ENCODE assay signal across 13 cellular contexts in genomic region chr6:141265748-141266647, GRCh38.
DNase-seq lines count a peak whose midpoint lies in the region; ATAC-seq, FAIRE-seq and TF ChIP-seq lines count a peak whose summit lies in the region.
"Had no signal": no experiment of that assay in that cellular context is flagged by ENCODE, and none has a peak within 500 bp of the region (broad histone marks: within the 10 kb centered on the region; RNA-seq: fewer than 3 reads in every experiment).

No MANE protein-coding gene starts in this region.

- no peaks in the 10 kb centered on the region for H3K79me2 ChIP-seq in OCI-LY3 (ENCODE audit: low read length)

- peak overlapping the region; percentile 98 for H2AFZ ChIP-seq in OCI-LY3 (ENCODE audit: low read depth, low read length)

- no peaks in the 10 kb centered on the region for H4K20me1 ChIP-seq in OCI-LY3 (ENCODE audit: insufficient read depth, low read length)

- H3K4me1 Mint-ChIP-seq in osteocyte (ENCODE audit: unreplicated experiment) (peaks cover 25% of the 10 kb centered on the region), Caco-2 (ENCODE audit: low read depth, unreplicated experiment) (peaks cover 6% of the 10 kb centered on the region)

- in situ Hi-C loops in ACHN (cut with HindIII; ENCODE audit: low pct_ligation_motif_present, low pct_unique_long_range_greater_than_20kb, low sequenced_read_pairs) = no loop called here

- no peak for FAIRE-seq in urothelium cell line (lab: Jason Lieb, UNC)

- H3K9ac ChIP-seq in OCI-LY3 (ENCODE audit: low read length) = peak overlapping the region; percentile 56

- H3K27me3 Mint-ChIP-seq in osteocyte (ENCODE audit: unreplicated experiment) (no peaks in the 10 kb centered on the region), Caco-2 (ENCODE audit: insufficient read depth, unreplicated experiment) (no peaks in the 10 kb centered on the region)

- H3K9me3 ChIP-seq in OCI-LY3 (ENCODE audit: insufficient read depth, low read length) (no peaks in the 10 kb centered on the region), Caco-2 (no peaks in the 10 kb centered on the region)
- H3K9me3 ChIP-seq: spleen, thyroid gland had no signal

- peak overlapping the region; percentile 84 for H3K4me2 ChIP-seq in OCI-LY3 (ENCODE audit: low read length)

- no peaks in the 10 kb centered on the region for H3K27me3 ChIP-seq in OCI-LY3 (ENCODE audit: low read depth, low read length)
- no peaks in the 10 kb centered on the region for H3K27me3 ChIP-seq in dorsolateral prefrontal cortex
- H3K27me3 ChIP-seq in Caco-2 (replicated peaks; ENCODE audit: control insufficient read depth, insufficient read depth, low read length) = no peaks in the 10 kb centered on the region
- H3K27me3 ChIP-seq: spleen, thyroid gland had no signal

- no peak for ATAC-seq in HG03354 (IDR thresholded peaks at IDR 0.05; ENCODE audit: poor library complexity, severe bottlenecking, unreplicated experiment)

- H3K27ac Mint-ChIP-seq in osteocyte (ENCODE audit: unreplicated experiment) (peak overlapping the region; percentile 25), Caco-2 (ENCODE audit: unreplicated experiment) (no peak overlapping the region)

- intact Hi-C loops in dorsolateral prefrontal cortex (cut with DNase I) (no loop called here), Caco-2 (cut with micrococcal nuclease; ENCODE audit: unreplicated experiment) (no loop called here)

- POLR2A ChIA-PET in Caco-2 (lab: Charles Lee) = no interaction called here

- BruUV-seq in Caco-2 (replicated peaks; lab: Mats Ljungman, UMichigan) = no TSS peak

- DNase-seq in EH (ENCODE audit: low read depth) = peak; percentile 16
- DNase-seq in dorsolateral prefrontal cortex = no peak
- no peak for DNase-seq in osteocyte (ENCODE audit: extremely low spot score, unreplicated experiment)
- DNase-seq in Caco-2 = no peak
- DNase-seq in urothelium cell line (ENCODE audit: low spot score) = no peak
- no peak for DNase-seq in ACHN
- DNase-seq: activated CD8-positive, alpha-beta memory T cell treated with anti-CD3 and anti-CD28 coated beads, Interleukin-2, amount 50 U/mL, for 4 hours; DND-41; KG1; spleen; thyroid gland had no signal

- H3K9me3 Mint-ChIP-seq in osteocyte (ENCODE audit: unreplicated experiment) = peaks cover 13% of the 10 kb centered on the region
- H3K9me3 Mint-ChIP-seq in Caco-2 (ENCODE audit: unreplicated experiment) = no peaks in the 10 kb centered on the region

- peak overlapping the region; percentile 77 for H3K4me3 ChIP-seq in OCI-LY3 (ENCODE audit: low read length)
- peak overlapping the region in 53 of 59 donors; percentile 0 to 62 (median 28) for H3K4me3 ChIP-seq in dorsolateral prefrontal cortex
- H3K4me3 ChIP-seq in Caco-2 (ENCODE audit: low read depth, low read length) = no peak overlapping the region
- H3K4me3 ChIP-seq: thyroid gland had no signal

- TF ChIP-seq CTCF in OCI-LY3 (IDR thresholded peaks at IDR 0.05; ENCODE audit: low read depth, low read length) = no peak
- no peak for TF ChIP-seq CTCF in dorsolateral prefrontal cortex (IDR thresholded peaks at IDR 0.05 in 54 of 56, conservative IDR thresholded peaks at IDR 0.05 in 2 of 56; ENCODE audit: low read depth in 1 of 56, partially characterized antibody in 56 of 56)
- TF ChIP-seq CTCF in osteocyte (IDR thresholded peaks at IDR 0.05) = no peak
- TF ChIP-seq CTCF in Caco-2 (IDR thresholded peaks at IDR 0.05; ENCODE audit: insufficient read depth in 1 of 2, low read depth in 1 of 2, low read length in 1 of 2, severe bottlenecking in 1 of 2, unreplicated experiment in 1 of 2) = no peak

- peak overlapping the region; percentile 30 for H3K4me3 Mint-ChIP-seq in osteocyte (ENCODE audit: unreplicated experiment)
- H3K4me3 Mint-ChIP-seq in Caco-2 (ENCODE audit: unreplicated experiment) = no peak overlapping the region

- H3K36me3 ChIP-seq in OCI-LY3 (replicated peaks; ENCODE audit: low read depth, low read length) (no peaks in the 10 kb centered on the region), Caco-2 (ENCODE audit: control insufficient read depth, insufficient read depth, low read length) (no peaks in the 10 kb centered on the region)
- H3K36me3 ChIP-seq: spleen, thyroid gland had no signal

- CTCF ChIA-PET in Caco-2 (lab: Charles Lee) = no interaction called here

- H3K27ac ChIP-seq in OCI-LY3 (ENCODE audit: low read length) (no peak overlapping the region), dorsolateral prefrontal cortex (no peak overlapping the region)
- H3K27ac ChIP-seq: thyroid gland had no signal

- no peaks in the 10 kb centered on the region for H3K36me3 Mint-ChIP-seq in osteocyte (ENCODE audit: unreplicated experiment)
- H3K36me3 Mint-ChIP-seq in Caco-2 (ENCODE audit: insufficient read depth, unreplicated experiment) = no peaks in the 10 kb centered on the region

- H3K4me1 ChIP-seq in OCI-LY3 (ENCODE audit: low read length) (0 out of 2 replicates have a peak, but pooled peaks cover 3% of the 10 kb centered on the region), Caco-2 (0 out of 2 replicates have a peak, but pooled peaks cover 4% of the 10 kb centered on the region)
- H3K4me1 ChIP-seq: spleen had no signal
